ENCODE assay signal across 1 cellular context in genomic region chr3:114706591-114707224, GRCh38.
TF ChIP-seq lines count a peak whose summit lies in the region.

No MANE protein-coding gene starts in this region.

TF ChIP-seq in HepG2, 621 proteins besides CTCF, POLR2A, EP300 and RAD21 (continued from another document and continues in another):
- TF ChIP-seq RERE (CRISPR knock-in tag; IDR thresholded peaks at IDR 0.05; ENCODE audit: low read depth): peak; percentile 77; the same call in 1 of the 2 replicates
- no peak for TF ChIP-seq MAZ (IDR thresholded peaks at IDR 0.05; ENCODE audit: borderline replicate concordance, low read depth, low read length)
- peak; percentile 58 for TF ChIP-seq MAZ (CRISPR knock-in tag; IDR thresholded peaks at IDR 0.05; ENCODE audit: low read depth)
- peak; percentile 97 for TF ChIP-seq THRA (CRISPR knock-in tag; IDR thresholded peaks at IDR 0.05; ENCODE audit: borderline replicate concordance)
- TF ChIP-seq SAP130 (CRISPR knock-in tag; IDR thresholded peaks at IDR 0.05; ENCODE audit: low read depth): peak; percentile 76
- no peak for TF ChIP-seq SRSF4 (IDR thresholded peaks at IDR 0.05; ENCODE audit: low read depth, low read length, poor library complexity, severe bottlenecking)
- TF ChIP-seq ZNF557 (CRISPR knock-in tag; IDR thresholded peaks at IDR 0.05): no peak
- peak; percentile 90 for TF ChIP-seq ZNF331 (CRISPR knock-in tag; IDR thresholded peaks at IDR 0.05)
- TF ChIP-seq ZNF513 (CRISPR knock-in tag; conservative IDR thresholded peaks at IDR 0.05): no peak
- TF ChIP-seq NFAT5 (CRISPR knock-in tag; IDR thresholded peaks at IDR 0.05): no peak
- TF ChIP-seq TEAD2 (CRISPR knock-in tag; IDR thresholded peaks at IDR 0.05): no peak
- peak; percentile 57; the same call in 1 of the 2 replicates for TF ChIP-seq ZNF609 (CRISPR knock-in tag; IDR thresholded peaks at IDR 0.05; ENCODE audit: borderline replicate concordance)
- no peak for TF ChIP-seq STAT5B (CRISPR knock-in tag; IDR thresholded peaks at IDR 0.05)
- no peak for TF ChIP-seq ZHX2 (IDR thresholded peaks at IDR 0.05; ENCODE audit: low read depth)
- TF ChIP-seq ZHX2 (CRISPR knock-in tag; IDR thresholded peaks at IDR 0.05; ENCODE audit: borderline replicate concordance): no peak
- no peak; the same call in 1 of the 2 replicates for TF ChIP-seq KDM1A (CRISPR knock-in tag; IDR thresholded peaks at IDR 0.05)
- no peak for TF ChIP-seq ADNP (CRISPR knock-in tag; IDR thresholded peaks at IDR 0.05)
- no peak for TF ChIP-seq ZNF414 (CRISPR knock-in tag; IDR thresholded peaks at IDR 0.05)
- TF ChIP-seq ZNF275 (CRISPR knock-in tag; IDR thresholded peaks at IDR 0.05; ENCODE audit: borderline replicate concordance): no peak
- no peak for TF ChIP-seq ARNT (IDR thresholded peaks at IDR 0.05)
- TF ChIP-seq ZNF101 (CRISPR knock-in tag; IDR thresholded peaks at IDR 0.05; ENCODE audit: borderline replicate concordance, low read depth): no peak
- TF ChIP-seq FOSL2 (CRISPR knock-in tag; IDR thresholded peaks at IDR 0.05): peak; percentile 99
- no peak for TF ChIP-seq ZNF484 (CRISPR knock-in tag; IDR thresholded peaks at IDR 0.05; ENCODE audit: borderline replicate concordance, low read depth)
